27 cellular contexts compared by ENCODE assay signal in the genomic region with DNA sequence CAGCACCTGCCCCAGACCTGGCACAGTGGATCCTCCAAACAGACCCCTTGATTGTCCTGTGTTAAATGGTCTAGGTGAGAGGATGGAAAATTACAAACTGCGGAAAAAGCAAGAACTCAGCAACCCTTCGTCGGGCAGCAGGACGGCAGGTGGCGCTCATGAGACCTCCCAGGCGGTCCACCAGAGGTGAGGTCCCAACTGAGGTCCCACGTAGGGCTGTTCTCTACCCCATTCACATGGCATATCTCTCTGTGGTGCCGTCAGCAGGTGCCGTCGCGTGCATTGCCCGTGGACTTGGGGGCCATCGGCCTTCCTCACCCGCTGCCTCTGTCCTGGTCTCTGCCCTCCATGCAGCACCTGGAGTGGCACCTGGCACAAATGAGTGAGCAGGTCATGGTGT.
A peak's percentile ranks its signal among the peaks of the same experiment; 100 is the strongest.
DNase-seq lines count a peak whose midpoint lies in the region; ATAC-seq, FAIRE-seq and TF ChIP-seq lines count a peak whose summit lies in the region.
"Had no signal": no experiment of that assay in that cellular context is flagged by ENCODE, and none has a peak within 500 bp of the region (broad histone marks: within the 10 kb centered on the region; RNA-seq: fewer than 3 reads in every experiment).

No MANE protein-coding gene starts in this region.

- no peak overlapping the region for H2AK5ac ChIP-seq in mesendoderm (ENCODE audit: low read length)

- no peak overlapping the region for H4K5ac ChIP-seq in mesendoderm (ENCODE audit: low read length)

- intact Hi-C loops in GM12878 (cut with micrococcal nuclease; ENCODE audit: unreplicated experiment) (no loop called here), spleen (cut with DNase I; ENCODE audit: low total_unique reads) (no loop called here), lower leg skin (cut with DNase I; ENCODE audit: low total_unique reads) (no loop called here)

- ATAC-seq in SK-N-SH treated with all-trans-retinoic acid at 6 μM for 48 hours (no peak), GM12878 (no peak), GM21515 (IDR thresholded peaks at IDR 0.05; ENCODE audit: unreplicated experiment) (no peak)
- ATAC-seq: activated T-helper 17 cell treated with anti-CD3 and anti-CD28 coated beads, Interleukin-2, amount 50 U/mL, for 72 hours; Panc1 had no signal

- no peak overlapping the region for H2BK120ac ChIP-seq in mesendoderm (ENCODE audit: low read depth, low read length)

- H3K56ac ChIP-seq in mesendoderm (ENCODE audit: low read length), result no peak overlapping the region

- RAD21 ChIA-PET in GM12878 (lab: Charles Lee; ENCODE audit: unreplicated experiment), result no interaction called here

- 95% methylated on average over 11 of the region's 14 CpGs for WGBS in SK-N-SH (ENCODE audit: low lambda C conversion rate)
- WGBS in GM12878 (ENCODE audit: insufficient coverage, insufficient replicate concordance, low lambda C conversion rate, missing lambda C conversion rate), result 78% methylated on average over 14 of the region's 14 CpGs
- 78 to 97% (median 95%) methylated on average over 12 to 14 of the region's 14 CpGs for WGBS in spleen, 5 donors
- WGBS in mesendoderm (ENCODE audit: extremely low coverage, insufficient coverage, low lambda C conversion rate), result no CpG with 5 or more reads among the region's 14 CpGs
- WGBS in lower leg skin, 2 donors, result 92% methylated on average over 14 of the region's 14 CpGs

- H3K79me2 ChIP-seq in SK-N-SH (ENCODE audit: insufficient read depth), result no peaks in the 10 kb centered on the region
- H3K79me2 ChIP-seq in GM12878 (ENCODE audit: control insufficient read depth, insufficient read depth, low read length), result no peaks in the 10 kb centered on the region
- no peaks in the 10 kb centered on the region for H3K79me2 ChIP-seq in mesendoderm (ENCODE audit: control insufficient read depth, insufficient read depth, low read length)

- BruUV-seq in GM12878 (replicated peaks; lab: Mats Ljungman, UMichigan), result no TSS peak

- H2AFZ ChIP-seq in SK-N-SH (ENCODE audit: low read depth), result no peak overlapping the region
- H2AFZ ChIP-seq in GM12878 (ENCODE audit: control insufficient read depth, low read depth, low read length), result no peak overlapping the region

- SMC1A ChIA-PET in GM12878 (lab: Charles Lee; ENCODE audit: uncharacterized antibody, unreplicated experiment), result interaction anchor here (1.5 kb wide), 1 partner anchor 16 kb away, joined by 4 read pairs; no protein-coding TSS in a partner anchor

- in situ Hi-C loops in GM12878 (cut with MboI), result no loop called here

- H3K9me3 ChIP-seq in SK-N-SH (no peaks in the 10 kb centered on the region), GM12878 (replicated peaks; ENCODE audit: control insufficient read depth, insufficient read depth, low read length) (no peaks in the 10 kb centered on the region; the same call in 2 of the 3 replicates), spleen (no peaks in the 10 kb centered on the region)
- H3K9me3 ChIP-seq: BLaER1, esophagus squamous epithelium, neutrophil, SJCRH30 had no signal

- CTCF ChIA-PET in SK-N-SH (lab: Yijun Ruan, JAX) (interaction anchor here (1.0 to 1.4 kb wide), 2 partner anchors 9 to 14 kb away, joined by 6 to 13 read pairs; no protein-coding TSS in a partner anchor), GM12878 (lab: Yijun Ruan, JAX) (interaction anchor here (0.9 to 1.9 kb wide), 5 partner anchors 8 to 405 kb away, joined by 3 to 9 read pairs (median 3); no protein-coding TSS in a partner anchor)

- no peak overlapping the region for H2BK5ac ChIP-seq in mesendoderm (ENCODE audit: low read length)

- H4K20me1 ChIP-seq in SK-N-SH (ENCODE audit: insufficient read depth) (no peaks in the 10 kb centered on the region), GM12878 (ENCODE audit: control insufficient read depth, insufficient read depth) (no peaks in the 10 kb centered on the region)
- H4K20me1 ChIP-seq: BLaER1 had no signal

- DNase-seq in SK-N-SH (no peak), HuH-7 (ENCODE audit: low spot score) (peak; percentile 17), GM12878 (ENCODE audit: low read depth, low spot score) (no peak), spleen (peak; percentile 42), mesendoderm (no peak), lower leg skin (ENCODE audit: low spot score in 2 of 2) (no peak)
- DNase-seq: activated CD4-positive, alpha-beta T cell treated with anti-CD3 and anti-CD28 coated beads, Interleukin-2, amount 50 U/mL, for 4 hours; activated CD8-positive, alpha-beta memory T cell treated with anti-CD3 and anti-CD28 coated beads, Interleukin-2, amount 50 U/mL, for 4 hours; effector memory CD4-positive, alpha-beta T cell; esophagus squamous epithelium; kidney glomerular epithelial cell; NCI-H1048; NCI-H187 treated with DMSO at 0.1 percent for 48 hours; SJCRH30; stimulated activated CD4-positive, alpha-beta T cell treated with anti-CD3 and anti-CD28 coated beads, Interleukin-4, amount 100 ng/mL, for 1 hour; stimulated activated naive CD4-positive, alpha-beta T cell had no signal

- no peaks in the 10 kb centered on the region for H3K79me1 ChIP-seq in mesendoderm (ENCODE audit: low read length)

- H3K4ac ChIP-seq in mesendoderm (ENCODE audit: low read depth, low read length), result no peak overlapping the region

- POLR2A ChIA-PET in SK-N-SH (lab: Yijun Ruan, JAX) (no interaction called here), GM12878 (lab: Charles Lee) (no interaction called here)

- no peak overlapping the region for H2BK15ac ChIP-seq in mesendoderm (replicated peaks; ENCODE audit: low read depth)

- H3K9me2 ChIP-seq in SK-N-SH, result no peaks in the 10 kb centered on the region

- H3K4me1 ChIP-seq in SK-N-SH (ENCODE audit: control insufficient read depth in 1 of 2, insufficient read depth in 2 of 2, low read depth in 1 of 2, low read length in 1 of 2) (peaks cover 0 to 11% of the 10 kb centered on the region in 2 experiments; a peak in 1 of 4 replicates), GM12878 (ENCODE audit: control insufficient read depth, insufficient read depth, low read length) (no peaks in the 10 kb centered on the region), spleen (no peaks in the 10 kb centered on the region), mesendoderm (ENCODE audit: control insufficient read depth, low read depth, low read length) (no peaks in the 10 kb centered on the region)
- H3K4me1 ChIP-seq: esophagus squamous epithelium had no signal

- no peak overlapping the region for H3K18ac ChIP-seq in mesendoderm (ENCODE audit: low read length)

- no peak overlapping the region for H3K9ac ChIP-seq in SK-N-SH
- no peak overlapping the region for H3K9ac ChIP-seq in GM12878 (ENCODE audit: control insufficient read depth, insufficient read depth, low read length)
- H3K9ac ChIP-seq in mesendoderm (ENCODE audit: low read length), result no peak overlapping the region
- H3K9ac ChIP-seq: BLaER1, KMS-11 had no signal

- H3F3A ChIP-seq in SK-N-SH (replicated peaks; ENCODE audit: insufficient read depth), result no peaks in the 10 kb centered on the region

- H3K4me2 ChIP-seq in SK-N-SH (no peak overlapping the region), GM12878 (ENCODE audit: control insufficient read depth, insufficient read depth) (no peak overlapping the region), mesendoderm (ENCODE audit: low read length) (no peak overlapping the region)
- H3K4me2 ChIP-seq: BLaER1, KMS-11, smooth muscle cell had no signal

- no peak for FAIRE-seq in GM12878 (lab: Jason Lieb, UNC)
- FAIRE-seq: A204.1, colon had no signal

- TF ChIP-seq RAD21 in SK-N-SH (IDR thresholded peaks at IDR 0.05; ENCODE audit: low read length), result no peak
- no peak for TF ChIP-seq RAD21 in GM12878 (IDR thresholded peaks at IDR 0.05; ENCODE audit: insufficient read depth, low read depth, low read length)

- no peaks in the 10 kb centered on the region for H3K27me3 ChIP-seq in SK-N-SH (ENCODE audit: insufficient read depth)
- H3K27me3 ChIP-seq in GM12878 (replicated peaks in 1 of 2; ENCODE audit: control insufficient read depth in 2 of 2, insufficient read depth in 2 of 2, low read length in 1 of 2), result no peaks in the 10 kb centered on the region
- no peaks in the 10 kb centered on the region for H3K27me3 ChIP-seq in spleen (replicated peaks in 1 of 7)
- H3K27me3 ChIP-seq in mesendoderm (ENCODE audit: insufficient read depth, low read length, poor library complexity), result no peaks in the 10 kb centered on the region
- H3K27me3 ChIP-seq: BLaER1, esophagus squamous epithelium, neutrophil, SJCRH30 had no signal

- peaks cover 5 to 35% of the 10 kb centered on the region in 2 experiments for H3K36me3 ChIP-seq in SK-N-SH (replicated peaks in 1 of 2; ENCODE audit: control insufficient read depth in 1 of 2, insufficient read depth in 2 of 2, low read length in 1 of 2)
- H3K36me3 ChIP-seq in GM12878 (ENCODE audit: control insufficient read depth in 2 of 2, insufficient read depth in 2 of 2, low read length in 1 of 2), result no peaks in the 10 kb centered on the region; a peak in 1 of 4 replicates
- H3K36me3 ChIP-seq in spleen, result peaks cover 0 to 15% (median 0%) of the 10 kb centered on the region in 6 donors
- H3K36me3 ChIP-seq in mesendoderm (ENCODE audit: control insufficient read depth, insufficient read depth, low read length), result peaks cover 6% of the 10 kb centered on the region
- H3K36me3 ChIP-seq: neutrophil had no signal

- H3K27ac ChIP-seq in SK-N-SH (ENCODE audit: low read depth in 2 of 2, low read length in 1 of 2) (no peak overlapping the region), GM12878 (ENCODE audit: control insufficient read depth, insufficient read depth) (no peak overlapping the region), spleen (no peak overlapping the region), mesendoderm (ENCODE audit: low read depth, low read length) (no peak overlapping the region)
- H3K27ac ChIP-seq: BLaER1, esophagus squamous epithelium, KMS-11, neutrophil, SJCRH30, VCaP had no signal

- no peak overlapping the region for H3K23ac ChIP-seq in mesendoderm (ENCODE audit: low read length)

- TF ChIP-seq CTCF in SK-N-SH (IDR thresholded peaks at IDR 0.05) (peak; percentile 21), GM12878 (IDR thresholded peaks at IDR 0.05 in 2 of 3, conservative IDR thresholded peaks at IDR 0.05 in 1 of 3; ENCODE audit: control insufficient read depth in 2 of 3, extremely low read depth in 1 of 3, insufficient read depth in 1 of 3, low read depth in 3 of 3, low read length in 3 of 3) (peak; percentile 2 to 18 (median 10); a peak in 1 of 6 replicates), spleen (IDR thresholded peaks at IDR 0.05 in 8 of 11, conservative IDR thresholded peaks at IDR 0.05 in 3 of 11) (no peak), lower leg skin (IDR thresholded peaks at IDR 0.05) (no peak)

- H4K8ac ChIP-seq in mesendoderm (ENCODE audit: low read depth, low read length), result no peak overlapping the region

- TF ChIP-seq EP300 in SK-N-SH (IDR thresholded peaks at IDR 0.05; ENCODE audit: borderline replicate concordance in 1 of 2, low read depth in 1 of 2, low read length in 1 of 2) (no peak), GM12878 (IDR thresholded peaks at IDR 0.05; ENCODE audit: borderline replicate concordance in 1 of 2, control insufficient read depth in 1 of 2, low read depth in 2 of 2, low read length in 2 of 2) (no peak)

- TF ChIP-seq POLR2A in GM12878 (IDR thresholded peaks at IDR 0.05; ENCODE audit: low read depth, low read length) (no peak), spleen (IDR thresholded peaks at IDR 0.05) (no peak), lower leg skin (IDR thresholded peaks at IDR 0.05) (no peak)

- no peak overlapping the region for H3K4me3 ChIP-seq in SK-N-SH (ENCODE audit: low read depth in 2 of 2, low read length in 1 of 2)
- H3K4me3 ChIP-seq in GM12878, result no peak overlapping the region
- no peak overlapping the region for H3K4me3 ChIP-seq in spleen
- no peak overlapping the region for H3K4me3 ChIP-seq in mesendoderm (ENCODE audit: low read length)
- no peak overlapping the region for H3K4me3 ChIP-seq in lower leg skin (ENCODE audit: low read depth, poor library complexity, severe bottlenecking)
- H3K4me3 ChIP-seq: BLaER1, esophagus squamous epithelium, SJCRH30, smooth muscle cell had no signal

Comparison
In these comparisons a context has a peak if more than half of its experiments do, and no peak if none do; other contexts are left out.
1. DNase-seq: peak in HuH-7 (single experiment) and spleen (single experiment); none in SK-N-SH (single experiment), GM12878 (single experiment), mesendoderm (single experiment) and lower leg skin (0 of 2).
2. CTCF ChIP-seq: peak in SK-N-SH (single experiment) and GM12878 (3 of 3); none in spleen (0 of 11) and lower leg skin (0 of 3).